ENCODE assay signal across 22 cellular contexts in the genomic region with DNA sequence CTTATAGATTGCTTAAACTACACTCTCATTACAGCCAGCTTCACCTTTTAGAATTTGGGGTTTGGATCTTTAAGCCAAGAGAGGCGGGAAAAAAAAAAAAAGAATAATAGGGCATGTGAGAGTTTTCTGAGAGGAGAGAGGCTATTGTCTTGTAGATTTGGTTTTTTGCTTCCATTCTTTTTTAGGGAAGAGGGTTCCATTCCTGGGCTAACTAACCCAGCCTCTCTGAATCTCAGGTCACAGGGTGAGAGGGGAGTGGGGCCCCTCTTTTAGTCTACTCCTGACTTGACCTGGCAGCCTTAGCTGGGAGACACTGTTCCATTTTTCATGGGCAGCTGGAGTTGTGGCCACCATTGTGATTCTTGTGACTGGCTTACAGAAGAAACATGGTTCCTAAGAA. TPM values are rescaled to one million over a fixed set of nuclear protein-coding genes. Genes with fewer than 3 reads are reported as not detected.
DNase-seq lines count a peak whose midpoint lies in the region; ATAC-seq and TF ChIP-seq lines count a peak whose summit lies in the region.
"Had no signal": no experiment of that assay in that cellular context is flagged by ENCODE, and none has a peak within 500 bp of the region (broad histone marks: within the 10 kb centered on the region; RNA-seq: fewer than 3 reads in every experiment).

No MANE protein-coding gene starts in this region.

- H3K4me3 ChIP-seq in HUES48 (ENCODE audit: low read depth, low read length) = peak overlapping the region; percentile 11; the same call in 1 of the 2 replicates
- no peak overlapping the region for H3K4me3 ChIP-seq in gastroesophageal sphincter
- H3K4me3 ChIP-seq in Peyer's patch = no peak overlapping the region
- H3K4me3 ChIP-seq: A549, PC-9 had no signal

- H3K4me1 ChIP-seq in HUES48 (ENCODE audit: control insufficient read depth, insufficient read depth, low read length) = peaks cover 80% of the 10 kb centered on the region
- H3K4me1 ChIP-seq in gastroesophageal sphincter = peaks cover 41 to 97% (median 46%) of the 10 kb centered on the region in 3 donors
- H3K4me1 ChIP-seq in Peyer's patch = peaks cover 0 to 7% (median 0%) of the 10 kb centered on the region in 4 donors

- H3K27me3 Mint-ChIP-seq in nephron progenitor cell (ENCODE audit: low read depth, poor library complexity) (peaks cover 4% of the 10 kb centered on the region), MCF 10A (ENCODE audit: insufficient read depth, unreplicated experiment) (no peaks in the 10 kb centered on the region)

- H3K9me3 ChIP-seq in HUES48 (ENCODE audit: control insufficient read depth, insufficient read depth, low read length) = no peaks in the 10 kb centered on the region
- H3K9me3 ChIP-seq in gastroesophageal sphincter = no peaks in the 10 kb centered on the region
- H3K9me3 ChIP-seq in Peyer's patch = no peaks in the 10 kb centered on the region
- H3K9me3 ChIP-seq: A549 had no signal

- 89 to 90% methylated on average over 1 of the region's 1 CpG for WGBS in gastroesophageal sphincter (ENCODE audit: low coverage in 1 of 2), 2 donors

- POLR2A ChIA-PET in MCF 10A (lab: Yijun Ruan, JAX) = no interaction called here

- no TSS peak for BruUV-seq in MCF 10A (replicated peaks; lab: Mats Ljungman, UMichigan)

- TF ChIP-seq CTCF in gastroesophageal sphincter (IDR thresholded peaks at IDR 0.05) (no peak), nephron progenitor cell (IDR thresholded peaks at IDR 0.05) (no peak), Peyer's patch (IDR thresholded peaks at IDR 0.05) (no peak), MCF 10A (IDR thresholded peaks at IDR 0.05; ENCODE audit: unreplicated experiment) (no peak)

- TF ChIP-seq EP300 in gastroesophageal sphincter (IDR thresholded peaks at IDR 0.05) = no peak

- intact Hi-C loops in MCF 10A (cut with micrococcal nuclease) = no loop called here

- peak overlapping the region; percentile 54 for H3K27ac Mint-ChIP-seq in nephron progenitor cell
- H3K27ac Mint-ChIP-seq in MCF 10A (ENCODE audit: low read depth, unreplicated experiment) = no peak overlapping the region
- H3K27ac Mint-ChIP-seq: CD4-positive, alpha-beta memory T cell; T-cell had no signal

- no peak overlapping the region for H3K9ac ChIP-seq in HUES48 (ENCODE audit: low read depth, low read length)

- ATAC-seq in gastroesophageal sphincter (no peak), HG02610 (IDR thresholded peaks at IDR 0.05; ENCODE audit: unreplicated experiment) (no peak)
- ATAC-seq: A549, T-cell had no signal

- DNase-seq in nephron progenitor cell (no peak), Peyer's patch (no peak), MCF 10A (ENCODE audit: unreplicated experiment) (no peak), middle frontal gyrus (ENCODE audit: extremely low spot score, low spot score) (no peak)
- DNase-seq: AML-193; C1 segment of cervical spinal cord; CD4-positive, alpha-beta memory T cell; COR-L47; NCI-H1092 treated with DMSO at 0.1 percent for 48 hours; NCI-H1436; NCI-H187 treated with DMSO at 0.1 percent for 48 hours; NCI-H446; NCI-H524 treated with DMSO at 0.1 percent for 48 hours; NCI-H774; PC-9; RPMI8226; SHP77; T-cell had no signal

- H3K4me1 Mint-ChIP-seq in nephron progenitor cell = peaks cover 71% of the 10 kb centered on the region
- peaks cover 6% of the 10 kb centered on the region for H3K4me1 Mint-ChIP-seq in MCF 10A (ENCODE audit: insufficient read depth, unreplicated experiment)
- H3K4me1 Mint-ChIP-seq: CD4-positive, alpha-beta memory T cell; T-cell had no signal

- H3K27ac ChIP-seq in HUES48 (ENCODE audit: low read depth, low read length) (peak overlapping the region; percentile 85), gastroesophageal sphincter (peak overlapping the region; percentile 28 to 38 (median 34)), Peyer's patch (no peak overlapping the region)
- H3K27ac ChIP-seq: A549, PC-9 had no signal

- TF ChIP-seq POLR2A in gastroesophageal sphincter (IDR thresholded peaks at IDR 0.05) = no peak
- TF ChIP-seq POLR2A in Peyer's patch (IDR thresholded peaks at IDR 0.05) = no peak

- H3K4me3 Mint-ChIP-seq in nephron progenitor cell (no peak overlapping the region), MCF 10A (ENCODE audit: unreplicated experiment) (no peak overlapping the region)
- H3K4me3 Mint-ChIP-seq: CD4-positive, alpha-beta memory T cell; T-cell had no signal

- H3K9me3 Mint-ChIP-seq in nephron progenitor cell = no peaks in the 10 kb centered on the region
- no peaks in the 10 kb centered on the region for H3K9me3 Mint-ChIP-seq in MCF 10A (ENCODE audit: unreplicated experiment)
- H3K9me3 Mint-ChIP-seq: T-cell had no signal

- H3K36me3 ChIP-seq in HUES48 (ENCODE audit: control insufficient read depth, insufficient read depth, low read length) (peaks cover 32% of the 10 kb centered on the region), gastroesophageal sphincter (peaks cover 0 to 4% of the 10 kb centered on the region in 2 donors), Peyer's patch (no peaks in the 10 kb centered on the region)

- CTCF ChIA-PET in MCF 10A (lab: Yijun Ruan, JAX) = interaction anchor here (0.6 to 1.3 kb wide), 3 partner anchors 20 to 1174 kb away, joined by 3 to 6 read pairs (median 4); no protein-coding TSS in a partner anchor

- H3K36me3 Mint-ChIP-seq in nephron progenitor cell (ENCODE audit: low read depth) (peaks cover 56% of the 10 kb centered on the region), MCF 10A (ENCODE audit: insufficient read depth, unreplicated experiment) (no peaks in the 10 kb centered on the region)
- H3K36me3 Mint-ChIP-seq: CD4-positive, alpha-beta memory T cell; T-cell had no signal

- H3K27me3 ChIP-seq in HUES48 (ENCODE audit: control insufficient read depth, insufficient read depth, low read length) = no peaks in the 10 kb centered on the region
- H3K27me3 ChIP-seq in gastroesophageal sphincter = no peaks in the 10 kb centered on the region
- H3K27me3 ChIP-seq in Peyer's patch = no peaks in the 10 kb centered on the region

RNA-seq across cellular contexts. Expression of a gene that starts 24.2 kb away (rescaled TPM):
- total RNA-seq in gastroesophageal sphincter (100 to 1,000 TPM in 3 of 4 donors, 10 to 100 TPM in 1; 75.8 to 177 (median 140) TPM), Peyer's patch (10 to 100 TPM; 20.6 to 57.5 (median 40.4) TPM), MCF 10A (2022) (2.3 and 5.8 TPM in 2 replicates)

Comparison
In these comparisons a context has a peak if more than half of its experiments do, and no peak if none do; other contexts are left out.
1. H3K27ac ChIP-seq: peak in HUES48 (single experiment) and gastroesophageal sphincter (4 of 4); none in Peyer's patch (0 of 4).